Comparison of ENCODE assay signal across 9 cellular contexts in the genomic region with DNA sequence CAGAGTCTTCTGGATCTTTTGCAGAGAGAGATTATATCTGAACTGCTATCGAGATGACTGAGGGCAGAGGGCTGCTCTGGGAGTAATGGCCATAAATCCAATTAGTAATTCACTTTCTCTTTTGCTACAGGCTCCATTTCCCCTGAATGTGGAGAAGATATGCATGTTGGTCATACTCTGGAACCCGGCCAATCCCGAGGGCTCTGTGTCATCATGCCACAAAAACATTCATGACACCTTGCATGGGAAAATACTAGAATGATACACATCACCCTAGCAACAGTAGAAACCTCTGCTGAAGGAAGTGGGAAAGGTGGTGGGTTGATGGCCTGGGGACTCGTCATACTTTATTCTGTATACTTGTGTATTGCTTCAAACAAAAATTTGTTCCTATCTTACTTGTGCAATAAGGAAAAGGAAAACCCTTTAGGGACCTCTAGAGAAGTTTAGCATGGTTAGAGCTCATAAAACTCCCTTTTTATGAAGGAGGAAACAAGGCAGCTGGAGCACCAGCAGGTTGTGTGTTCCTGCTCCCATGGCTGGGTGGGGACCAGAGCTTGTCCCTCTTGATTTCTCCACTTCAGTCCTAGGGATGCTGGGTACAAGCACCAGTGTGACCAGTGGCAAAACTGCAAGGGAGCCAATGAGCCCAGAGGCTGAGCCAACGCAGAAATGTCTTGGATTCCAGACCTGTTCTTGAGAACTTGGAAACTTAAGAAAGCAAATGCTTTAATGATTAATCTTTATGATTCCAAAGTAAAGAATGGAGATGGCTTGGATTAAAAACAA.
DNase-seq lines count a peak whose midpoint lies in the region; ATAC-seq lines count a peak whose summit lies in the region.
"Had no signal": no experiment of that assay in that cellular context is flagged by ENCODE, and none has a peak within 500 bp of the region (broad histone marks: within the 10 kb centered on the region; RNA-seq: fewer than 3 reads in every experiment).

No MANE protein-coding gene starts in this region.

- ATAC-seq in GM21723 (IDR thresholded peaks at IDR 0.05; ENCODE audit: unreplicated experiment) (no peak), HG03439 (IDR thresholded peaks at IDR 0.05; ENCODE audit: unreplicated experiment) (no peak)

- peak; percentile 27 for DNase-seq in activated naive CD4-positive, alpha-beta T cell treated with Interleukin-2 at 50 U/mL for 16 hours
- DNase-seq in activated naive CD4-positive, alpha-beta T cell (lab: John Stamatoyannopoulos, UW) = no peak
- peak; percentile 2 for DNase-seq in activated CD8-positive, alpha-beta memory T cell treated with anti-CD3 and anti-CD28 coated beads, Interleukin-2, amount 50 U/mL, for 24 hours (ENCODE audit: extremely low read depth)
- DNase-seq in hepatic stellate cell (ENCODE audit: low spot score) = peak; percentile 55
- peak; percentile 83 for DNase-seq in stromal cell of bone marrow (ENCODE audit: low read depth)
- DNase-seq in T-helper 1 cell = no peak
- DNase-seq: islet precursor cell had no signal

Comparison
In these comparisons a context has a peak if more than half of its experiments do, and no peak if none do; other contexts are left out.
1. DNase-seq: peak in activated naive CD4-positive, alpha-beta T cell treated with Interleukin-2 at 50 U/mL for 16 hours (single experiment), activated CD8-positive, alpha-beta memory T cell treated with anti-CD3 and anti-CD28 coated beads, Interleukin-2, amount 50 U/mL, for 24 hours (single experiment), hepatic stellate cell (single experiment) and stromal cell of bone marrow (single experiment); none in activated naive CD4-positive, alpha-beta T cell (0 of 4) and T-helper 1 cell (0 of 5).